In genomic region chr5:167061695-167062094, GRCh38 we compare ENCODE assay signal across 27 cellular contexts.
"Had no signal": no experiment of that assay in that cellular context is flagged by ENCODE, and none has a peak within 500 bp of the region (broad histone marks: within the 10 kb centered on the region; RNA-seq: fewer than 3 reads in every experiment).

No MANE protein-coding gene starts in this region.

- DNase-seq: activated CD4-positive, alpha-beta T cell treated with anti-CD3 and anti-CD28 coated beads, Interleukin-2, amount 10 ng/mL, durations not matched to agents 24 days and 14 days; activated CD4-positive, alpha-beta T cell treated with anti-CD3 and anti-CD28 coated beads, Interleukin-2, amount 50 U/mL, for 4 hours; activated CD8-positive, alpha-beta T cell treated with anti-CD3 and anti-CD28 coated beads for 36 hours; activated effector memory CD4-positive, alpha-beta T cell treated with anti-CD3 and anti-CD28 coated beads, Interleukin-2, amount 50 U/mL, for 16 hours; activated naive CD4-positive, alpha-beta T cell; activated naive CD4-positive, alpha-beta T cell treated with anti-CD3 and anti-CD28 coated beads, Interleukin-2, amount 50 U/mL, for 16 hours; activated naive CD8-positive, alpha-beta T cell treated with anti-CD3 and anti-CD28 coated beads, Interleukin-2, amount 10 ng/mL, durations not matched to agents 7 days and 5 days; activated T-cell treated with anti-CD3 and anti-CD28 coated beads, Interleukin-2, amount 50 U/mL, for 1 hour; activated T-cell treated with anti-CD3 and anti-CD28 coated beads, Interleukin-2, amount 50 U/mL, for 72 hours; amygdala; colonic mucosa; Karpas-422; KBM-7; NCI-H1105; NCI-H1417 treated with DMSO at 0.1 percent for 48 hours; NCI-H1694 treated with DMSO at 0.1 percent for 48 hours; NCI-H2029 treated with DMSO at 0.1 percent for 48 hours; NCI-H446 treated with DMSO at 0.1 percent for 48 hours; NCI-H524; NCI-H82; NK-92 treated with Interleukin-12 subunit alpha and Interleukin-12 subunit beta, amount 100 ng/mL, for 24 hours; PC-3; Peyer's patch; SIG-M5; T1000 had no signal

- ATAC-seq: activated CD8-positive, alpha-beta T cell treated with anti-CD3 and anti-CD28 coated beads for 36 hours; activated T-cell treated with anti-CD3 and anti-CD28 coated beads, Interleukin-2, amount 50 U/mL, for 72 hours; activated T-helper 17 cell treated with anti-CD3 and anti-CD28 coated beads, Interleukin-2, amount 50 U/mL, for 72 hours; PC-3; Right ventricle myocardium inferior had no signal
